In the genomic region with DNA sequence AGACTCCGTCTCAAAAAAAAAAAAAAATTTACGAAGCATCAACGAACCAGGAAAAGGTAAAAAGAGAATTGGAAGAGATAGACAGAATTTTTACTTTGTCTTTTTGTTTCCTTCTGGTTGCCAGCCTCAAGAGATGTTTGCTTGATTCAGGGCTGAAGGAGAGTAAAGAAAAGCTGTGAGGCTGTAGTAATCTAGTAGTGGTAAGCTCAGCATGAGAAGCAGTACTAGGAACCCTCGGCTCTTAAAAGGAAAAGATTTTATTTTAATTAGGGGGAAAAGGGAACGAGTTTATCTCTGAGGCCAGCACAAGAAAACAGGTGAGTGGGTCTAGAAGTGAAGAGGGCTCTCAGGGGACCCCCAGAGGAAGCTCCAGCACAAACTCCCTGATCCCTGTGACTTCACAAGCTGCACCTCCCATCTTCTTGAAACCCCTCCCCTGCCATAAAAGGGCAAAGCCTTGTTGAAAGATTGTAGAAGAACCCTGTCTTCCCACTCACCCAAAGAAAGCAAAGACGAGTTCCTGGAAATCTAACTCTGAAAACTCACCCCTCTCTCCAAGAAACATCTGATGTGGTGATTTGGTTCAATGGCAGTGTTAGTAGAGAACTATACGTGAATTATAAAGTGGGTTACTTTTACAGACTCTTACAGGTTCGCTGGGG, we compare ENCODE assay signal across 1 cellular context.
TF ChIP-seq lines count a peak whose summit lies in the region.

No MANE protein-coding gene starts in this region.

TF ChIP-seq in HCT116, 20 proteins besides CTCF, POLR2A, EP300 and RAD21:
- no peak for TF ChIP-seq POLR2AphosphoS5 (IDR thresholded peaks at IDR 0.05; ENCODE audit: low read depth, low read length)
- TF ChIP-seq FOSL1 (IDR thresholded peaks at IDR 0.05; ENCODE audit: low read depth) = no peak
- peak; percentile 45; the same call in 1 of the 2 replicates for TF ChIP-seq SRF (IDR thresholded peaks at IDR 0.05; ENCODE audit: low read depth)
TF ChIP-seq in HCT116: peak in this region for 1.
